Comparison of ENCODE assay signal across 13 cellular contexts in the genomic region with DNA sequence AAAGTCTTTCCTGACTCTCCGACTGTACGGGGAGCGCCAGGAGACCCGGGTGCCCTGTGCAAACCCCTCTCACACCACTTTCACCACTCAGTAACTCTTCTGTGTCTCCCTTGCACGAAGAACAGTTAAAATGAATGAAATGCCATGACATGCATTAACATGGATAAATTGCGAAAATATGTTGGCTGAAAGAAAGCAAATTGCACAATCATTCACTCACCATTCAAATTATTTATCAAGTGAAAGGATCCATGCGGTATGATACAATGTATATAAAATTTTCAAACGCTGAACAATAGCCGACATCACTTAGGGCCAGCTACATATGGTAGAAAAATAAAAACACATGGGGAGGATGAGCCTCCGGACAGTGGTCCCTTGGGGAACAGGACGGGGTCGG.
"Had no signal": no experiment of that assay in that cellular context is flagged by ENCODE, and none has a peak within 500 bp of the region (broad histone marks: within the 10 kb centered on the region; RNA-seq: fewer than 3 reads in every experiment).

No MANE protein-coding gene starts in this region.

- H3K4me3 ChIP-seq: cardiac muscle cell, sigmoid colon had no signal

- H3K27me3 ChIP-seq: cardiac muscle cell, sigmoid colon had no signal

- H3K9me3 ChIP-seq: sigmoid colon had no signal

- H3K27ac ChIP-seq: cardiac muscle cell, sigmoid colon had no signal

- ATAC-seq: activated T-cell treated with anti-CD3 and anti-CD28 coated beads, Interleukin-2, amount 50 U/mL, for 4 hours; left colon; natural killer cell had no signal

- DNase-seq: activated CD4-positive, alpha-beta T cell treated with anti-CD3 and anti-CD28 coated beads for 1 hour; activated CD4-positive, alpha-beta T cell treated with anti-CD3 and anti-CD28 coated beads, Interleukin-2, amount 50 U/mL, for 48 hours; activated gamma-delta T cell; activated naive CD8-positive, alpha-beta T cell treated with anti-CD3 and anti-CD28 coated beads, Interleukin-2, amount 10 ng/mL, durations not matched to agents 7 days and 5 days; activated T-cell treated with anti-CD3 and anti-CD28 coated beads, Interleukin-2, amount 50 U/mL, for 4 hours; immature natural killer cell; left colon; natural killer cell; sigmoid colon; stimulated activated CD4-positive, alpha-beta T cell treated with anti-CD3 and anti-CD28 coated beads, Interleukin-12 subunit alpha, Interleukin-12 subunit beta, amount 100 ng/mL, for 4 hours; stimulated activated naive CD4-positive, alpha-beta T cell treated with Interleukin-2 at 50 U/mL for 16 hours; trophoblast cell had no signal

- H3K36me3 ChIP-seq: cardiac muscle cell, sigmoid colon had no signal
